Comparison of ENCODE assay signal across 2 cellular contexts in the genomic region with DNA sequence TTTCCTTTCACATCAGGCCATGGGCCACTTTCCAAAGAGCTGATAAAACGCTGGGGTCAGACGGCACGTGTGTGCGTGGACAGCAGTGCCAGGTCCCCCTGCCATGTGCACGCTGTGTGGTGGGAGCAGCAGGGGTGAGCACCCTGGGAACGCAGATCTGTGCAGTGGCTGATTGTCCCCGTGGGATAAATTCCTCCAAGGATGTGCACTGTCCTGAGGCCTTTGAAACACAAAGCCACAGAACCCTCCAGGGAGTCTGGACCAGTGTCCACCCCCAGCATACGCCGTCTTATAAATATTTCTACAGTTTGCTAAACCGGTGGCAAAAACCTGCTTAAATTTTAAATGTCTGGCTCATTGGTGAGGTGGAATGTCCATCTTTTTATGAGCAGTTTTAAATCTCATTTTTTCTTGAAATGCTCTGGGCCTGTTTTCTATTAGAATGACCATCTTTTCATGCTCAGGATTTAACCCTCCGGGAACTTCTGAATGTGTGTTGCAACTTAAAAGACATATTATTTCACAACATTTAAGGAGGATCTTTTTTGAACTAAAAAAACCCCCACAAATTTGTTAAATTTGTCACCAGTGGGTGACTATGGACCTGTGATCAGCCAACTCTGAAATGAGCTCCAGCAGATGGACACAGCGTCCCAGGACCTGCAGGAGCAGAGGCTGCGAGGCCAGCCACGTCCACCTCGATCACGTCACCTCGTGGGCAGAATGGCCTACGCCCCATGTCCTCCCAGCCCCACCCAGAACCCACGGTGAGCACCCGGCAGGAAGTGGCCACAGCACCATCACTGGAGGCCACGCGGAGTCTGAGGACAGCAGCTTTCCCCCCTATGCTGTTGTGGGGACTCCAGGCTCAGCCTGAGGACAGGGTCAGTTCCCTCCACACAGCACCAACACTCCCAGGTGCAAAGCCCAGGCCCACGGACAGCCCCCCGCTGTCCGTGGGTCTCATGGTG.
TF ChIP-seq lines count a peak whose summit lies in the region.

No MANE protein-coding gene starts in this region.

TF ChIP-seq in GM12891, 5 proteins besides CTCF, POLR2A, EP300 and RAD21 (continued from another document):
- TF ChIP-seq PAX5 (IDR thresholded peaks at IDR 0.05; ENCODE audit: insufficient read depth, low read length, severe bottlenecking) (no peak), POLR2AphosphoS5 (IDR thresholded peaks at IDR 0.05; ENCODE audit: low read depth, low read length) (no peak)

TF ChIP-seq in H1, 55 proteins besides CTCF, POLR2A, EP300 and RAD21 (continued from another document):
- no peak for TF ChIP-seq CEBPB (IDR thresholded peaks at IDR 0.05; ENCODE audit: low read depth, low read length)
- no peak for TF ChIP-seq PHF8 (conservative IDR thresholded peaks at IDR 0.05; ENCODE audit: low read depth, low read length)
- no peak for TF ChIP-seq SP1 (IDR thresholded peaks at IDR 0.05; ENCODE audit: low read depth, low read length)
- TF ChIP-seq GABPA (IDR thresholded peaks at IDR 0.05; ENCODE audit: borderline replicate concordance, insufficient read depth, low read length): no peak
- TF ChIP-seq SAP30 (IDR thresholded peaks at IDR 0.05; ENCODE audit: insufficient read depth, insufficient replicate concordance, low read length): no peak
- TF ChIP-seq CBX5 (IDR thresholded peaks at IDR 0.05; ENCODE audit: low read depth, low read length): no peak
- TF ChIP-seq HDAC6 (IDR thresholded peaks at IDR 0.05; ENCODE audit: low read depth, low read length): no peak
- TF ChIP-seq ATF3 (IDR thresholded peaks at IDR 0.05; ENCODE audit: insufficient read depth, low read depth, low read length): no peak
- TF ChIP-seq JUN (IDR thresholded peaks at IDR 0.05; ENCODE audit: low read depth, low read length): no peak
- TF ChIP-seq SP4 (IDR thresholded peaks at IDR 0.05; ENCODE audit: low read length): no peak
- no peak for TF ChIP-seq TAF1 (IDR thresholded peaks at IDR 0.05; ENCODE audit: low read depth, low read length)
- TF ChIP-seq BACH1 (IDR thresholded peaks at IDR 0.05; ENCODE audit: low read length): no peak
- TF ChIP-seq SUZ12 (IDR thresholded peaks at IDR 0.05; ENCODE audit: low read length): no peak
